In genomic region chr18:62037989-62038778, GRCh38 we compare ENCODE assay signal across 19 cellular contexts.
DNase-seq lines count a peak whose midpoint lies in the region; ATAC-seq and TF ChIP-seq lines count a peak whose summit lies in the region.
"Had no signal": no experiment of that assay in that cellular context is flagged by ENCODE, and none has a peak within 500 bp of the region (broad histone marks: within the 10 kb centered on the region; RNA-seq: fewer than 3 reads in every experiment).

No MANE protein-coding gene starts in this region.

- TF ChIP-seq CTCF in H9 (conservative IDR thresholded peaks at IDR 0.05) (no peak), brain microvascular endothelial cell (IDR thresholded peaks at IDR 0.05; ENCODE audit: low read depth, low read length, missing control alignments) (no peak), GM13976 (IDR thresholded peaks at IDR 0.05; ENCODE audit: borderline replicate concordance, control extremely low read depth, extremely low read depth, insufficient read depth, missing control alignments) (no peak)

- no peaks in the 10 kb centered on the region for H3K9me3 ChIP-seq in H9 (ENCODE audit: control insufficient read depth, low read depth, low read length)
- H3K9me3 ChIP-seq: BLaER1 treated with 17β-estradiol and CSF1 and Interleukin-3, amounts not matched to agents 10 nM and 100 nM had no signal

- no peak overlapping the region for H3K4me3 ChIP-seq in brain microvascular endothelial cell (ENCODE audit: low read depth, low read length)
- H3K4me3 ChIP-seq: BLaER1 treated with 17β-estradiol and CSF1 and Interleukin-3, amounts not matched to agents 10 nM and 100 nM; dorsolateral prefrontal cortex; lung had no signal

- H4K5ac ChIP-seq in H9 (ENCODE audit: insufficient read length, low read depth, low read length) = peak overlapping the region; percentile 63

- H3K27me3 Mint-ChIP-seq in H9 (ENCODE audit: low read depth) = no peaks in the 10 kb centered on the region
- H3K27me3 Mint-ChIP-seq in activated T-helper 17 cell treated with anti-CD3 and anti-CD28 coated beads, Interleukin-2, amount 50 U/mL, for 72 hours = no peaks in the 10 kb centered on the region

- no peak overlapping the region for H3K56ac ChIP-seq in H9 (ENCODE audit: insufficient read length, low read depth, low read length)

- in situ Hi-C loops in brain microvascular endothelial cell (cut with HindIII; ENCODE audit: low pct_ligation_motif_present, low sequenced_read_pairs) = no loop called here
- in situ Hi-C loops in GM13976 (cut with MboI; ENCODE audit: low sequenced_read_pairs, unreplicated experiment) = no loop called here

- H3K23ac ChIP-seq in H9 (ENCODE audit: insufficient read length, low read depth, low read length) = no peak overlapping the region

- H4K8ac ChIP-seq in H9 (replicated peaks; ENCODE audit: insufficient read length, low read depth, low read length) = no peak overlapping the region

- H3K27me3 ChIP-seq in H9 (ENCODE audit: insufficient read depth, low read length) (no peaks in the 10 kb centered on the region), brain microvascular endothelial cell (replicated peaks) (no peaks in the 10 kb centered on the region)
- H3K27me3 ChIP-seq: BLaER1 treated with 17β-estradiol and CSF1 and Interleukin-3, amounts not matched to agents 10 nM and 100 nM had no signal

- H3T11ph ChIP-seq in H9 (ENCODE audit: low read length) = no peak overlapping the region

- no peak overlapping the region for H4K91ac ChIP-seq in H9 (ENCODE audit: insufficient read length, low read depth, low read length)

- no peak overlapping the region for H2BK15ac ChIP-seq in H9 (ENCODE audit: low read depth, low read length)

- no peak overlapping the region for H3K9ac ChIP-seq in H9 (ENCODE audit: extremely low read depth, insufficient read length, low read length)
- H3K9ac ChIP-seq: BLaER1 treated with 17β-estradiol and CSF1 and Interleukin-3, amounts not matched to agents 10 nM and 100 nM had no signal

- no peaks in the 10 kb centered on the region for H3K79me2 ChIP-seq in H9 (ENCODE audit: insufficient read depth, low read length)

- ATAC-seq in left cardiac atrium (peak; percentile 43 to 52), sciatic nerve (peak; percentile 89)
- no peak for ATAC-seq in activated T-helper 17 cell treated with anti-CD3 and anti-CD28 coated beads, Interleukin-2, amount 50 U/mL, for 72 hours (replicated peaks)
- ATAC-seq: activated T-cell treated with anti-CD3 and anti-CD28 coated beads, Interleukin-2, amount 50 U/mL, for 72 hours; PC-3; SK-N-SH treated with all-trans-retinoic acid at 6 μM for 48 hours had no signal

- intact Hi-C loops in left cardiac atrium (cut with DNase I) = no loop called here
- intact Hi-C loops in sciatic nerve (cut with DNase I) = no loop called here

- no peak overlapping the region for H3K27ac Mint-ChIP-seq in H9
- no peak overlapping the region for H3K27ac Mint-ChIP-seq in activated T-helper 17 cell treated with anti-CD3 and anti-CD28 coated beads, Interleukin-2, amount 50 U/mL, for 72 hours
- H3K27ac Mint-ChIP-seq: activated T-cell treated with anti-CD3 and anti-CD28 coated beads, Interleukin-2, amount 50 U/mL, for 72 hours had no signal

- no peaks in the 10 kb centered on the region for H3K36me3 Mint-ChIP-seq in H9 (ENCODE audit: insufficient read depth in 1 of 3, low read depth in 3 of 3)
- H3K36me3 Mint-ChIP-seq in activated T-helper 17 cell treated with anti-CD3 and anti-CD28 coated beads, Interleukin-2, amount 50 U/mL, for 72 hours (ENCODE audit: low read depth) = no peaks in the 10 kb centered on the region

- H3K23me2 ChIP-seq in H9 (ENCODE audit: insufficient read length, low read depth, low read length, poor library complexity, severe bottlenecking) = no peaks in the 10 kb centered on the region

- no peaks in the 10 kb centered on the region for H3K9me3 Mint-ChIP-seq in H9
- no peaks in the 10 kb centered on the region for H3K9me3 Mint-ChIP-seq in activated T-helper 17 cell treated with anti-CD3 and anti-CD28 coated beads, Interleukin-2, amount 50 U/mL, for 72 hours
- H3K9me3 Mint-ChIP-seq: activated T-cell treated with anti-CD3 and anti-CD28 coated beads, Interleukin-2, amount 50 U/mL, for 72 hours had no signal

- no peak overlapping the region for H3K18ac ChIP-seq in H9 (ENCODE audit: insufficient read length, low read depth, low read length)

- H2BK120ac ChIP-seq in H9 (ENCODE audit: low read depth, low read length, poor library complexity, severe bottlenecking) = no peak overlapping the region

- DNase-seq in H9 = no peak
- DNase-seq in brain microvascular endothelial cell = peak; percentile 48
- DNase-seq in left cardiac atrium = no peak
- no peak for DNase-seq in sciatic nerve (ENCODE audit: low spot score)
- no peak for DNase-seq in GM13976 (ENCODE audit: low spot score)
- no peak for DNase-seq in NOMO-1 treated with DMSO at 0.1 percent for 48 hours (lab: John Stamatoyannopoulos, UW; ENCODE audit: unreplicated experiment)
- DNase-seq in SHP77 (lab: John Stamatoyannopoulos, UW) = no peak
- DNase-seq: activated CD4-positive, alpha-beta T cell treated with anti-CD3 and anti-CD28 coated beads, Interleukin-2, amount 50 U/mL, for 4 hours; activated T-cell treated with anti-CD3 and anti-CD28 coated beads, Interleukin-2, amount 50 U/mL, for 72 hours; dorsolateral prefrontal cortex; MM.1S; NCI-H187; NCI-H510A; PC-3; stimulated activated CD4-positive, alpha-beta T cell treated with anti-CD3 and anti-CD28 coated beads, Interleukin-2, amount 100 ng/mL, for 24 hours had no signal

- H3K27ac ChIP-seq in H9 (ENCODE audit: insufficient read length, low read depth, low read length) = no peak overlapping the region
- H3K27ac ChIP-seq in brain microvascular endothelial cell = peak overlapping the region; percentile 9
- H3K27ac ChIP-seq: BLaER1 treated with 17β-estradiol and CSF1 and Interleukin-3, amounts not matched to agents 10 nM and 100 nM; dorsolateral prefrontal cortex had no signal

- H2AK5ac ChIP-seq in H9 (ENCODE audit: insufficient read length, low read length) = no peak overlapping the region

- no peaks in the 10 kb centered on the region for H4K20me1 ChIP-seq in H9 (ENCODE audit: control insufficient read depth, insufficient read depth, insufficient read length)
- H4K20me1 ChIP-seq: BLaER1 treated with 17β-estradiol and CSF1 and Interleukin-3, amounts not matched to agents 10 nM and 100 nM had no signal

- no peak overlapping the region for H2BK12ac ChIP-seq in H9 (ENCODE audit: insufficient read length, low read depth, low read length)

- no peak overlapping the region for H3K4me2 ChIP-seq in H9 (ENCODE audit: insufficient read depth, insufficient read length, low read length)
- H3K4me2 ChIP-seq: BLaER1 treated with 17β-estradiol and CSF1 and Interleukin-3, amounts not matched to agents 10 nM and 100 nM had no signal

- H3K79me1 ChIP-seq in H9 (ENCODE audit: insufficient read depth, low read depth, low read length, poor library complexity, severe bottlenecking) = no peaks in the 10 kb centered on the region

- H3K36me3 ChIP-seq in brain microvascular endothelial cell (replicated peaks) = no peaks in the 10 kb centered on the region

- H3K4me1 ChIP-seq in H9 (ENCODE audit: insufficient read depth, low read length) = no peaks in the 10 kb centered on the region
- H3K4me1 ChIP-seq: BLaER1 treated with 17β-estradiol and CSF1 and Interleukin-3, amounts not matched to agents 10 nM and 100 nM had no signal

- no peak overlapping the region for H3K4ac ChIP-seq in H9 (ENCODE audit: low read depth, low read length)

- no peak overlapping the region for H3K4me3 Mint-ChIP-seq in H9
- no peak overlapping the region for H3K4me3 Mint-ChIP-seq in activated T-helper 17 cell treated with anti-CD3 and anti-CD28 coated beads, Interleukin-2, amount 50 U/mL, for 72 hours
- H3K4me3 Mint-ChIP-seq: activated T-cell treated with anti-CD3 and anti-CD28 coated beads, Interleukin-2, amount 50 U/mL, for 72 hours had no signal

- no peak overlapping the region for H3K14ac ChIP-seq in H9 (ENCODE audit: insufficient read depth, low read length)

- H2BK5ac ChIP-seq in H9 (ENCODE audit: insufficient read length, low read length) = no peak overlapping the region

- no peak overlapping the region for H2BK20ac ChIP-seq in H9 (ENCODE audit: low read depth, low read length, poor library complexity, severe bottlenecking)

- H2AFZ ChIP-seq in H9 (ENCODE audit: low read length) = no peak overlapping the region

- H3K4me1 Mint-ChIP-seq in H9 = no peaks in the 10 kb centered on the region
- H3K4me1 Mint-ChIP-seq in activated T-helper 17 cell treated with anti-CD3 and anti-CD28 coated beads, Interleukin-2, amount 50 U/mL, for 72 hours = peaks cover 10% of the 10 kb centered on the region

- no CpG with 5 or more reads among the region's 6 CpGs for WGBS in H9 (ENCODE audit: extremely low coverage, insufficient read length, low lambda C conversion rate)
